In the genomic region with DNA sequence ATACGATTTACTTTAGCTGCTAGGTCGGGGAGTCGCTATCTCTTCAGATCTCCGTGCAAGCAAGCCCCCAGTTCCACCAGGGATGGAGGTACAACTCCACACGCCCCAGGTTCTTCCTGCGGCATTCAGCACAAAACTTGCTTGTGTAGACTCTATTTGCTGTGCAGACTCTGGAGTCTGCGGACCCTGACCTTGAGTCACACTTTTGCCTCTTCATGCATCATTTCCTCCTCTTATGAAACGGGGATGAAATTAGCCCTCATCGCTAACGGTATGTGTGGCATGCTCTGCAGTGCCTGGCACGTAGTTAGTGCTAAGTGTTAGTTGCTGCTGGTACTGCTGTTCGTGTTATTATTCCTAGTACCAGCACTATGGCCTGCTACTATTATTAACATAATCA, we compare ENCODE assay signal across 17 cellular contexts.
DNase-seq lines count a peak whose midpoint lies in the region; ATAC-seq and TF ChIP-seq lines count a peak whose summit lies in the region.
"Had no signal": no experiment of that assay in that cellular context is flagged by ENCODE, and none has a peak within 500 bp of the region (broad histone marks: within the 10 kb centered on the region; RNA-seq: fewer than 3 reads in every experiment).

No MANE protein-coding gene starts in this region.

- dilution Hi-C loops in mammary epithelial cell (cut with HindIII; ENCODE audit: low sequenced_read_pairs) = no loop called here

- 81% methylated on average over 12 of the region's 12 CpGs for WGBS in mammary epithelial cell (ENCODE audit: low coverage, missing lambda C conversion rate)
- 80% methylated on average over 12 of the region's 12 CpGs for WGBS in right cardiac atrium
- 63 to 78% (median 70%) methylated on average over 12 of the region's 12 CpGs for WGBS in adrenal gland, 4 donors

- ATAC-seq in right cardiac atrium = no peak
- ATAC-seq: K562 had no signal

- POLR2A ChIA-PET in MCF 10A (lab: Yijun Ruan, JAX) = interaction anchor here (0.6 kb wide), 1 partner anchor 87 kb away, joined by 3 read pairs; no protein-coding TSS in a partner anchor

- H3K27me3 ChIP-seq in mammary epithelial cell (ENCODE audit: insufficient read depth, low read length) = no peaks in the 10 kb centered on the region
- H3K27me3 ChIP-seq in kidney epithelial cell (ENCODE audit: control insufficient read depth, insufficient read depth, low read length) = no peaks in the 10 kb centered on the region
- no peaks in the 10 kb centered on the region for H3K27me3 ChIP-seq in right cardiac atrium (ENCODE audit: control insufficient read depth, insufficient read depth)
- H3K27me3 ChIP-seq in adrenal gland = no peaks in the 10 kb centered on the region

- H3K4me1 Mint-ChIP-seq in MCF 10A (ENCODE audit: insufficient read depth, unreplicated experiment) = no peaks in the 10 kb centered on the region

- no peaks in the 10 kb centered on the region for H3K27me3 Mint-ChIP-seq in MCF 10A (ENCODE audit: insufficient read depth, unreplicated experiment)

- TF ChIP-seq CTCF in MCF 10A (IDR thresholded peaks at IDR 0.05; ENCODE audit: unreplicated experiment) (no peak), mammary epithelial cell (conservative IDR thresholded peaks at IDR 0.05 in 1 of 2, IDR thresholded peaks at IDR 0.05 in 1 of 2; ENCODE audit: extremely low read depth in 1 of 2, insufficient read depth in 1 of 2, low read depth in 1 of 2, low read length in 2 of 2) (no peak), astrocyte of the cerebellum (IDR thresholded peaks at IDR 0.05; ENCODE audit: low read depth, low read length, missing control alignments) (no peak), kidney epithelial cell (IDR thresholded peaks at IDR 0.05; ENCODE audit: insufficient read depth, low read length, poor library complexity, severe bottlenecking) (no peak), GM13977 (IDR thresholded peaks at IDR 0.05; ENCODE audit: extremely low read depth, insufficient read depth, missing control alignments) (no peak), adrenal gland (IDR thresholded peaks at IDR 0.05) (no peak)

- no peak overlapping the region for H3K27ac ChIP-seq in mammary epithelial cell (ENCODE audit: insufficient read depth, low read depth, low read length)
- no peak overlapping the region for H3K27ac ChIP-seq in right cardiac atrium (ENCODE audit: low read length)
- no peak overlapping the region for H3K27ac ChIP-seq in adrenal gland

- H3K4me2 ChIP-seq in mammary epithelial cell (ENCODE audit: insufficient read depth, low read depth, low read length) = no peak overlapping the region

- TF ChIP-seq POLR2A in adrenal gland (IDR thresholded peaks at IDR 0.05) = no peak

- in situ Hi-C loops in mammary epithelial cell (cut with MboI; ENCODE audit: low sequenced_read_pairs in 2 of 2) = no loop called here
- in situ Hi-C loops in astrocyte of the cerebellum (cut with HindIII; ENCODE audit: low sequenced_read_pairs) = no loop called here
- in situ Hi-C loops in GM13977 (cut with MboI; ENCODE audit: low pct_unique_long_range_greater_than_20kb, low sequenced_read_pairs, unreplicated experiment) = no loop called here

- no peak overlapping the region for H3K4me3 Mint-ChIP-seq in MCF 10A (ENCODE audit: unreplicated experiment)

- DNase-seq in MCF 10A (ENCODE audit: unreplicated experiment) (peak; percentile 43), mammary epithelial cell (no peak), astrocyte of the cerebellum (ENCODE audit: low read depth) (peak; percentile 15), kidney epithelial cell (ENCODE audit: low read depth) (peak; percentile 50), GM13977 (ENCODE audit: low spot score) (no peak), inferior parietal cortex (ENCODE audit: extremely low spot score) (no peak), right cardiac atrium (no peak), adrenal gland (no peak)
- DNase-seq: C1 segment of cervical spinal cord, DMS 273 treated with DMSO at 0.1 percent for 48 hours, EL, NCI-H1048, NCI-H2081 treated with DMSO at 0.1 percent for 48 hours, NCI-H524, RPMI8226 had no signal

- H3K27ac Mint-ChIP-seq in MCF 10A (ENCODE audit: low read depth, unreplicated experiment) = no peak overlapping the region

- no peaks in the 10 kb centered on the region for H3K36me3 Mint-ChIP-seq in MCF 10A (ENCODE audit: insufficient read depth, unreplicated experiment)

- H3K36me3 ChIP-seq in mammary epithelial cell (ENCODE audit: insufficient read depth, low read length) = no peaks in the 10 kb centered on the region
- H3K36me3 ChIP-seq in kidney epithelial cell (ENCODE audit: control insufficient read depth, insufficient read depth, low read length) = no peaks in the 10 kb centered on the region
- H3K36me3 ChIP-seq in adrenal gland (replicated peaks in 1 of 2) = no peaks in the 10 kb centered on the region
- H3K36me3 ChIP-seq: HAP-1 had no signal

- intact Hi-C loops in MCF 10A (cut with micrococcal nuclease) (no loop called here), mammary epithelial cell (cut with micrococcal nuclease) (no loop called here), right cardiac atrium (cut with DNase I) (no loop called here), adrenal gland (cut with DNase I) (no loop called here)

- no peaks in the 10 kb centered on the region for H3K4me1 ChIP-seq in mammary epithelial cell (ENCODE audit: insufficient read depth, low read length)
- no peaks in the 10 kb centered on the region for H3K4me1 ChIP-seq in right cardiac atrium (ENCODE audit: control insufficient read depth, insufficient read depth, low read length)
- H3K4me1 ChIP-seq in adrenal gland (replicated peaks in 1 of 2) = no peaks in the 10 kb centered on the region
- H3K4me1 ChIP-seq: HAP-1 had no signal

- no peak overlapping the region for H3K4me3 ChIP-seq in mammary epithelial cell (replicated peaks in 1 of 3; ENCODE audit: insufficient read depth in 1 of 3, low read depth in 2 of 3, low read length in 3 of 3)
- H3K4me3 ChIP-seq in astrocyte of the cerebellum (ENCODE audit: low read depth, low read length) = no peak overlapping the region
- H3K4me3 ChIP-seq in kidney epithelial cell (ENCODE audit: low read depth, low read length) = no peak overlapping the region
- no peak overlapping the region for H3K4me3 ChIP-seq in right cardiac atrium (ENCODE audit: low read length)
- no peak overlapping the region for H3K4me3 ChIP-seq in adrenal gland
- H3K4me3 ChIP-seq: HAP-1, K562 had no signal

- H3K79me2 ChIP-seq in mammary epithelial cell (ENCODE audit: insufficient read depth, low read length) = no peaks in the 10 kb centered on the region

- BruUV-seq in MCF 10A (replicated peaks; lab: Mats Ljungman, UMichigan) = no TSS peak
- BruUV-seq in mammary epithelial cell (replicated peaks; lab: Mats Ljungman, UMichigan) = no TSS peak

- CTCF ChIA-PET in MCF 10A (lab: Yijun Ruan, JAX) (interaction anchor here (0.7 to 0.8 kb wide), 3 partner anchors 11 to 57 kb away, joined by 3 to 4 read pairs (median 3); no protein-coding TSS in a partner anchor), mammary epithelial cell (lab: Charles Lee; ENCODE audit: low non-redundant PET) (no interaction called here)

- H3K9me3 Mint-ChIP-seq in MCF 10A (ENCODE audit: unreplicated experiment) = peaks cover 17% of the 10 kb centered on the region

- H4K20me1 ChIP-seq in mammary epithelial cell (ENCODE audit: insufficient read depth, low read length) = no peaks in the 10 kb centered on the region

- no peak overlapping the region for H2AFZ ChIP-seq in mammary epithelial cell (ENCODE audit: low read depth, low read length)

- H3K9me3 ChIP-seq in mammary epithelial cell (replicated peaks; ENCODE audit: insufficient read depth, low read length) (peaks cover 22% of the 10 kb centered on the region), right cardiac atrium (ENCODE audit: control insufficient read depth, low read length) (no peaks in the 10 kb centered on the region), adrenal gland (replicated peaks in 1 of 3) (no peaks in the 10 kb centered on the region)
- H3K9me3 ChIP-seq: HAP-1 had no signal

- no peak overlapping the region for H3K9ac ChIP-seq in mammary epithelial cell (ENCODE audit: insufficient read depth, low read length)

Comparison
In these comparisons a context has a peak if more than half of its experiments do, and no peak if none do; other contexts are left out.
1. DNase-seq: peak in MCF 10A (single experiment), astrocyte of the cerebellum (single experiment) and kidney epithelial cell (single experiment); none in mammary epithelial cell (single experiment), GM13977 (single experiment), inferior parietal cortex (single experiment), right cardiac atrium (0 of 3) and adrenal gland (0 of 7).